In genomic region chr3:52440671-52441070, GRCh38 we compare ENCODE assay signal across 18 cellular contexts.
"Had no signal": no experiment of that assay in that cellular context is flagged by ENCODE, and none has a peak within 500 bp of the region (broad histone marks: within the 10 kb centered on the region; RNA-seq: fewer than 3 reads in every experiment).

No MANE protein-coding gene starts in this region.

- H3K36me3 Mint-ChIP-seq: activated naive CD8-positive, alpha-beta T cell treated with anti-CD3 and anti-CD28 coated beads for 36 hours had no signal

- H3K9me3 ChIP-seq: heart right ventricle, SK-N-SH had no signal

- H3K4me1 Mint-ChIP-seq: activated T-helper 17 cell treated with anti-CD3 and anti-CD28 coated beads, Interleukin-2, amount 50 U/mL, for 72 hours had no signal

- ATAC-seq: activated CD8-positive, alpha-beta T cell treated with anti-CD3 and anti-CD28 coated beads, Interleukin-2, amount 10 ng/mL, durations not matched to agents 7 days and 5 days; activated T-helper 17 cell treated with anti-CD3 and anti-CD28 coated beads, Interleukin-2, amount 50 U/mL, for 72 hours; heart right ventricle; left lobe of liver had no signal

- H3K27me3 Mint-ChIP-seq: activated naive CD8-positive, alpha-beta T cell treated with anti-CD3 and anti-CD28 coated beads for 36 hours; activated T-helper 17 cell treated with anti-CD3 and anti-CD28 coated beads, Interleukin-2, amount 50 U/mL, for 72 hours had no signal

- H3K9me3 Mint-ChIP-seq: activated naive CD8-positive, alpha-beta T cell treated with anti-CD3 and anti-CD28 coated beads for 36 hours; activated T-helper 17 cell treated with anti-CD3 and anti-CD28 coated beads, Interleukin-2, amount 50 U/mL, for 72 hours; nephron had no signal

- H3K27me3 ChIP-seq: heart right ventricle had no signal

- H3K4me3 Mint-ChIP-seq: activated CD8-positive, alpha-beta T cell treated with anti-CD3 and anti-CD28 coated beads, Interleukin-2, amount 10 ng/mL, durations not matched to agents 7 days and 5 days; activated naive CD8-positive, alpha-beta T cell treated with anti-CD3 and anti-CD28 coated beads for 36 hours; activated T-helper 17 cell treated with anti-CD3 and anti-CD28 coated beads, Interleukin-2, amount 50 U/mL, for 72 hours; nephron had no signal

- DNase-seq: activated CD4-positive, alpha-beta T cell treated with anti-CD3 and anti-CD28 coated beads for 1 hour; activated CD4-positive, alpha-beta T cell treated with anti-CD3 and anti-CD28 coated beads, Interleukin-2, amount 50 U/mL, for 1 hour; activated CD8-positive, alpha-beta T cell treated with anti-CD3 and anti-CD28 coated beads, Interleukin-2, amount 10 ng/mL, durations not matched to agents 7 days and 5 days; activated naive CD4-positive, alpha-beta T cell; activated naive CD8-positive, alpha-beta T cell treated with anti-CD3 and anti-CD28 coated beads for 36 hours; amniotic stem cell; erythroblast; foreskin fibroblast; heart right ventricle; nucleus accumbens; retina; SK-N-SH; stimulated activated CD4-positive, alpha-beta T cell treated with anti-CD3 and anti-CD28 coated beads, Interleukin-4, amount 100 ng/mL, for 1 hour; stimulated activated naive CD4-positive, alpha-beta T cell treated with Interleukin-2 at 50 U/mL for 16 hours had no signal

- H3K27ac Mint-ChIP-seq: activated CD8-positive, alpha-beta T cell treated with anti-CD3 and anti-CD28 coated beads, Interleukin-2, amount 10 ng/mL, durations not matched to agents 7 days and 5 days; activated naive CD8-positive, alpha-beta T cell treated with anti-CD3 and anti-CD28 coated beads for 36 hours; activated T-helper 17 cell treated with anti-CD3 and anti-CD28 coated beads, Interleukin-2, amount 50 U/mL, for 72 hours; nephron had no signal

- H3K27ac ChIP-seq: VCaP had no signal
